Comparison of ENCODE assay signal across 8 cellular contexts in genomic region chr6:81766482-81767069, GRCh38. TPM values are rescaled to one million over a fixed set of nuclear protein-coding genes. Genes with fewer than 3 reads are reported as not detected.
DNase-seq lines count a peak whose midpoint lies in the region; ATAC-seq and TF ChIP-seq lines count a peak whose summit lies in the region.

No MANE protein-coding gene starts in this region.

- TF ChIP-seq CTCF in heart left ventricle (IDR thresholded peaks at IDR 0.05) = no peak
- no peak for TF ChIP-seq CTCF in gastroesophageal sphincter (IDR thresholded peaks at IDR 0.05)

- DNase-seq in DMS153 (lab: John Stamatoyannopoulos, UW) (peak; percentile 53), OCI-M1 (lab: John Stamatoyannopoulos, UW) (peak; percentile 84), heart left ventricle (no peak)
- no peak for DNase-seq in activated naive CD4-positive, alpha-beta T cell treated with Interleukin-2 at 50 U/mL for 16 hours
- DNase-seq in activated CD4-positive, alpha-beta T cell treated with anti-CD3 and anti-CD28 coated beads, Interleukin-2, amount 50 U/mL, for 48 hours = no peak

- H3K4me3 ChIP-seq in heart left ventricle (peak overlapping the region in 1 of 12 donors; percentile 1), gastroesophageal sphincter (no peak overlapping the region)

- TF ChIP-seq EP300 in gastroesophageal sphincter (IDR thresholded peaks at IDR 0.05) = no peak

- H3K9me3 ChIP-seq in heart left ventricle (no peaks in the 10 kb centered on the region), gastroesophageal sphincter (no peaks in the 10 kb centered on the region)

- ATAC-seq in HG02642 (IDR thresholded peaks at IDR 0.05; ENCODE audit: poor library complexity, unreplicated experiment) (peak; percentile 66), heart left ventricle (peak in 3 of 4 donors; percentile 60 to 67 (median 65)), gastroesophageal sphincter (no peak), GM21576 (IDR thresholded peaks at IDR 0.05; ENCODE audit: unreplicated experiment) (no peak)

- 18 to 26% (median 21%) methylated on average over 3 of the region's 3 CpGs for WGBS in heart left ventricle, 4 donors
- WGBS in gastroesophageal sphincter (ENCODE audit: low coverage in 1 of 2), 2 donors = 0 to 8% methylated on average over 2 to 3 of the region's 3 CpGs

- no peak for TF ChIP-seq POLR2A in heart left ventricle (IDR thresholded peaks at IDR 0.05)
- TF ChIP-seq POLR2A in gastroesophageal sphincter (IDR thresholded peaks at IDR 0.05) = no peak

- H3K4me1 ChIP-seq in heart left ventricle = peaks cover 0 to 40% (median 8%) of the 10 kb centered on the region in 12 donors
- H3K4me1 ChIP-seq in gastroesophageal sphincter = peaks cover 0 to 22% (median 0%) of the 10 kb centered on the region in 3 donors

- H3K27ac ChIP-seq in heart left ventricle (peak overlapping the region in 4 of 12 donors; percentile 6 to 71 (median 8)), gastroesophageal sphincter (no peak overlapping the region)

- H3K27me3 ChIP-seq in heart left ventricle (no peaks in the 10 kb centered on the region), gastroesophageal sphincter (no peaks in the 10 kb centered on the region)

- intact Hi-C loops in heart left ventricle (cut with DNase I) = no loop called here

- H3K36me3 ChIP-seq in heart left ventricle = no peaks in the 10 kb centered on the region
- no peaks in the 10 kb centered on the region for H3K36me3 ChIP-seq in gastroesophageal sphincter

RNA-seq across cellular contexts. Expression of gene TENT5A, which starts 14.1 kb away (rescaled TPM):
- 10 to 100 TPM; 25.7 to 47.2 (median 41.4) TPM for total RNA-seq in heart left ventricle
- polyA plus RNA-seq in heart left ventricle = 10 to 100 TPM; 15.4 to 28.7 TPM
- total RNA-seq in gastroesophageal sphincter = 10 to 100 TPM in 3 of 4 donors, 1 to 10 TPM in 1; 8.4 to 35.8 (median 14.3) TPM

Comparison
In these comparisons a context has a peak if more than half of its experiments do, and no peak if none do; other contexts are left out.
1. DNase-seq: peak in DMS153 (single experiment) and OCI-M1 (single experiment); none in heart left ventricle (0 of 5), activated naive CD4-positive, alpha-beta T cell treated with Interleukin-2 at 50 U/mL for 16 hours (single experiment) and activated CD4-positive, alpha-beta T cell treated with anti-CD3 and anti-CD28 coated beads, Interleukin-2, amount 50 U/mL, for 48 hours (0 of 2).
2. ATAC-seq: peak in HG02642 (single experiment) and heart left ventricle (3 of 4); none in gastroesophageal sphincter (single experiment) and GM21576 (single experiment).